ENCODE assay signal across 8 cellular contexts in the genomic region with DNA sequence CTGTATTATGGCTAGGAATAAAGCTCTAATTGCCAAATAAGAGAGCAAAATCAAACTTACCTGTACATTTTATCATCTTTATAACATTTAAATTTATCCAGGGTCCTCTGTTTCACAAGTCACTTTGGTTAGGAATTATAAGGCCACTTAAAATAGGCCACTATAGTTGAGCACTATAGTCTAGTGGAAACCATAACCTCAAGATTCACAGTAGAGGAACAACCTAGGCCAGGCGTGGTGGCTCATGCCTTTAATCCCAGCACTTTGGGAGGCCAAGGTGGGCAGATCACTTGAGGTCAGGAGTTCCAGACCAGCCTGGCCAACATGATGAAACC. TPM values are rescaled to one million over a fixed set of nuclear protein-coding genes. Genes with fewer than 3 reads are reported as not detected.
DNase-seq lines count a peak whose midpoint lies in the region; ATAC-seq, FAIRE-seq and TF ChIP-seq lines count a peak whose summit lies in the region.
"Not testable (repeated sequence)": the region's sequence is repeated elsewhere in the genome, so short reads cannot be mapped to it uniquely, and the experiment has no call there.

No MANE protein-coding gene starts in this region.

- WGBS in transverse colon (ENCODE audit: low coverage in 1 of 2), 2 donors, result 67 to 100% methylated on average over 1 of the region's 1 CpG

- not testable (repeated sequence) for H3K9me3 ChIP-seq in CD4-positive, alpha-beta T cell (ENCODE audit: control insufficient read depth, low read length); PC-9 (ENCODE audit: insufficient read depth, low read depth); left ventricle myocardium inferior (replicated peaks); muscle layer of duodenum (ENCODE audit: control insufficient read depth in 1 of 2, low read length in 2 of 2); skeletal muscle satellite cell (replicated peaks; ENCODE audit: low read length); transverse colon

- not testable (repeated sequence) for H3F3A ChIP-seq in PC-9 (ENCODE audit: insufficient read depth, low read depth)

- not testable (repeated sequence) for TF ChIP-seq POLR2A in transverse colon (IDR thresholded peaks at IDR 0.05)

- CTCF ChIA-PET in CD4-positive, alpha-beta T cell (lab: Charles Lee), result interaction anchor here (0.9 to 1.5 kb wide), 3 partner anchors 14 to 76 kb away, joined by 3 to 5 read pairs (median 4); no protein-coding TSS in a partner anchor
- CTCF ChIA-PET in PC-9 (lab: Charles Lee), result interaction anchor here (0.6 kb wide), 1 partner anchor 49 kb away, joined by 4 read pairs; no protein-coding TSS in a partner anchor

- peaks cover 10% of the 10 kb centered on the region; the same call in 1 of the 2 replicates for H4K20me1 ChIP-seq in PC-9 (ENCODE audit: insufficient read depth)

- peaks cover 17% of the 10 kb centered on the region for H3K4me1 ChIP-seq in PC-9 (replicated peaks; ENCODE audit: insufficient read depth)
- peaks cover 83% of the 10 kb centered on the region for H3K4me1 ChIP-seq in left ventricle myocardium inferior
- peaks cover 0 to 16% of the 10 kb centered on the region in 2 donors for H3K4me1 ChIP-seq in muscle layer of duodenum (ENCODE audit: control insufficient read depth in 1 of 2, insufficient read depth in 2 of 2, low read length in 2 of 2)
- peaks cover 33% of the 10 kb centered on the region for H3K4me1 ChIP-seq in skeletal muscle satellite cell (ENCODE audit: control insufficient read depth, insufficient read depth, low read length)
- peaks cover 0 to 33% (median 14%) of the 10 kb centered on the region in 4 donors for H3K4me1 ChIP-seq in transverse colon

- TF ChIP-seq EP300 in transverse colon (IDR thresholded peaks at IDR 0.05; ENCODE audit: low read depth), result not testable (repeated sequence)

- not testable (repeated sequence) for H3K9me3 Mint-ChIP-seq in CD4-positive, alpha-beta T cell; activated T-helper 17 cell treated with anti-CD3 and anti-CD28 coated beads, Interleukin-2, amount 50 U/mL, for 72 hours

- peaks cover 29% of the 10 kb centered on the region for H3K79me2 ChIP-seq in PC-9 (ENCODE audit: low read depth)

- not testable (repeated sequence) for H3K27me3 ChIP-seq in CD4-positive, alpha-beta T cell (ENCODE audit: control insufficient read depth, insufficient read depth, low read length); PC-9 (ENCODE audit: insufficient read depth, low read depth); bronchial epithelial cell (ENCODE audit: control insufficient read depth, insufficient read depth, low read length); left ventricle myocardium inferior (ENCODE audit: low read depth); muscle layer of duodenum (ENCODE audit: low read depth, low read length); skeletal muscle satellite cell (ENCODE audit: control insufficient read depth, insufficient read depth, low read length); transverse colon

- intact Hi-C loops in CD4-positive, alpha-beta T cell (cut with DNase I, micrococcal nuclease); PC-9 (cut with micrococcal nuclease; ENCODE audit: unreplicated experiment); left ventricle myocardium inferior (cut with micrococcal nuclease): not testable (repeated sequence)
- intact Hi-C loops in transverse colon (cut with DNase I; ENCODE audit: low total_unique reads), result loop anchor here (5.0 kb wide), 1 partner anchor 46 kb away; no protein-coding TSS in a partner anchor

- not testable (repeated sequence) for H3K4me3 Mint-ChIP-seq in CD4-positive, alpha-beta T cell
- peak overlapping the region; percentile 66 for H3K4me3 Mint-ChIP-seq in activated T-helper 17 cell treated with anti-CD3 and anti-CD28 coated beads, Interleukin-2, amount 50 U/mL, for 72 hours

- H3K9ac ChIP-seq in skeletal muscle satellite cell (ENCODE audit: low read depth, low read length), result peak overlapping the region; percentile 79

- DNase-seq in CD4-positive, alpha-beta T cell; PC-9; left ventricle myocardium inferior; transverse colon: not testable (repeated sequence)
- peak; percentile 5 for DNase-seq in bronchial epithelial cell (ENCODE audit: low read depth)

- not testable (repeated sequence) for H3K36me3 ChIP-seq in PC-9 (ENCODE audit: low read depth); bronchial epithelial cell (ENCODE audit: control insufficient read depth, insufficient read depth, low read length); left ventricle myocardium inferior; muscle layer of duodenum (ENCODE audit: control insufficient read depth in 1 of 2, insufficient read depth in 2 of 2, low read length in 2 of 2); skeletal muscle satellite cell (ENCODE audit: insufficient read depth, low read length); transverse colon

- POLR2A ChIA-PET in CD4-positive, alpha-beta T cell (lab: Charles Lee), result interaction anchor here (0.6 to 1.3 kb wide), 2 partner anchors 15 to 259 kb away, joined by 3 to 4 read pairs; no protein-coding TSS in a partner anchor
- POLR2A ChIA-PET in PC-9 (lab: Charles Lee; ENCODE audit: unreplicated experiment), result interaction anchor here (0.6 kb wide), 1 partner anchor 258 kb away, joined by 6 read pairs; no protein-coding TSS in a partner anchor

- H3K27ac ChIP-seq in CD4-positive, alpha-beta T cell (ENCODE audit: low read depth, low read length), result not testable (repeated sequence)
- H3K27ac ChIP-seq in PC-9, result peak overlapping the region; percentile 50; the same call in 1 of the 2 replicates
- H3K27ac ChIP-seq in left ventricle myocardium inferior (replicated peaks), result peak overlapping the region; percentile 81
- H3K27ac ChIP-seq in muscle layer of duodenum (ENCODE audit: low read length), result peak overlapping the region; percentile 95
- H3K27ac ChIP-seq in transverse colon, result peak overlapping the region; percentile 74 to 85 (median 81)

- TSS peak; percentile 30 for BruUV-seq in PC-9 (replicated peaks; lab: Mats Ljungman, UMichigan)

- not testable (repeated sequence) for H3K27me3 Mint-ChIP-seq in CD4-positive, alpha-beta T cell; activated T-helper 17 cell treated with anti-CD3 and anti-CD28 coated beads, Interleukin-2, amount 50 U/mL, for 72 hours

- H3K36me3 Mint-ChIP-seq in CD4-positive, alpha-beta T cell (ENCODE audit: low read depth), result peaks cover 18% of the 10 kb centered on the region
- peaks cover 26% of the 10 kb centered on the region for H3K36me3 Mint-ChIP-seq in activated T-helper 17 cell treated with anti-CD3 and anti-CD28 coated beads, Interleukin-2, amount 50 U/mL, for 72 hours (ENCODE audit: low read depth)

- not testable (repeated sequence) for ATAC-seq in CD4-positive, alpha-beta T cell (ENCODE audit: poor library complexity); activated T-helper 17 cell treated with anti-CD3 and anti-CD28 coated beads, Interleukin-2, amount 50 U/mL, for 72 hours (replicated peaks)

- not testable (repeated sequence) for TF ChIP-seq CTCF in CD4-positive, alpha-beta T cell (IDR thresholded peaks at IDR 0.05); PC-9 (conservative IDR thresholded peaks at IDR 0.05); bronchial epithelial cell (IDR thresholded peaks at IDR 0.05; ENCODE audit: insufficient read depth, low read length, severe bottlenecking); left ventricle myocardium inferior (IDR thresholded peaks at IDR 0.05; ENCODE audit: borderline replicate concordance); transverse colon (IDR thresholded peaks at IDR 0.05)

- not testable (repeated sequence) for H3K4me3 ChIP-seq in PC-9; bronchial epithelial cell (ENCODE audit: low read depth, low read length)
- H3K4me3 ChIP-seq in left ventricle myocardium inferior, result peak overlapping the region; percentile 35
- H3K4me3 ChIP-seq in muscle layer of duodenum (ENCODE audit: low read depth in 1 of 2, low read length in 2 of 2), result peak overlapping the region; percentile 5 to 61
- peak overlapping the region; percentile 64 for H3K4me3 ChIP-seq in skeletal muscle satellite cell (ENCODE audit: low read length)
- H3K4me3 ChIP-seq in transverse colon, result peak overlapping the region in 3 of 4 donors; percentile 10 to 26 (median 20)

- H3K4me1 Mint-ChIP-seq in CD4-positive, alpha-beta T cell (ENCODE audit: low read depth), result peaks cover 51% of the 10 kb centered on the region
- H3K4me1 Mint-ChIP-seq in activated T-helper 17 cell treated with anti-CD3 and anti-CD28 coated beads, Interleukin-2, amount 50 U/mL, for 72 hours, result peaks cover 27% of the 10 kb centered on the region

- not testable (repeated sequence) for H3K9me2 ChIP-seq in PC-9 (ENCODE audit: insufficient read depth)

- H2AFZ ChIP-seq in PC-9, result not testable (repeated sequence)

- peak overlapping the region; percentile 37 for H3K27ac Mint-ChIP-seq in CD4-positive, alpha-beta T cell
- H3K27ac Mint-ChIP-seq in activated T-helper 17 cell treated with anti-CD3 and anti-CD28 coated beads, Interleukin-2, amount 50 U/mL, for 72 hours, result peak overlapping the region; percentile 78

- H3K4me2 ChIP-seq in PC-9, result not testable (repeated sequence)
- H3K4me2 ChIP-seq in skeletal muscle satellite cell (ENCODE audit: low read length), result peak overlapping the region; percentile 84

- in situ Hi-C loops in transverse colon (cut with MboI; ENCODE audit: low pct_ligation_motif_present in 1 of 4, low pct_unique_long_range_greater_than_20kb in 1 of 4, low sequenced_read_pairs in 3 of 4), result not testable (repeated sequence)

- not testable (repeated sequence) for FAIRE-seq in bronchial epithelial cell (lab: Jason Lieb, UNC)

RNA-seq across cellular contexts. Expression of a gene that starts 31.9 kb away (rescaled TPM):
- 10 to 100 TPM; 38.7 to 41.5 TPM for total RNA-seq in CD4-positive, alpha-beta T cell
- 41.7 and 47.3 TPM in 2 replicates for total RNA-seq in PC-9 (2021)
- total RNA-seq in activated T-helper 17 cell treated with anti-CD3 and anti-CD28 coated beads, Interleukin-2, amount 50 U/mL, for 72 hours, result 10 to 100 TPM; 62.3 to 66.8 TPM
- 32.1 and 50.7 TPM in 2 replicates for total RNA-seq in bronchial epithelial cell
- total RNA-seq in left ventricle myocardium inferior, result 66.9 TPM
- 28.8 and 34.2 TPM in 2 replicates for total RNA-seq in skeletal muscle satellite cell (2012; rRNA removed)
- 100 to 1,000 TPM in 1 of 4 donors, 10 to 100 TPM in 3; 75.6 to 352 (median 95.3) TPM for total RNA-seq in transverse colon
